2 cellular contexts compared by ENCODE assay signal in genomic region chr19:55027472-55028337, GRCh38.
TF ChIP-seq lines count a peak whose summit lies in the region.

No MANE protein-coding gene starts in this region.

TF ChIP-seq in SK-N-SH treated with all-trans-retinoic acid at 6 μM for 48 hours, 23 proteins besides CTCF, POLR2A, EP300 and RAD21 (continued from another document):
- TF ChIP-seq TSHZ2 (CRISPR knock-in tag; IDR thresholded peaks at IDR 0.05): no peak
- no peak for TF ChIP-seq ZNF70 (CRISPR knock-in tag; IDR thresholded peaks at IDR 0.05)
- TF ChIP-seq OSR1 (CRISPR knock-in tag; IDR thresholded peaks at IDR 0.05): no peak
- no peak for TF ChIP-seq CSDC2 (CRISPR knock-in tag; IDR thresholded peaks at IDR 0.05)
- TF ChIP-seq CSRNP3 (CRISPR knock-in tag; IDR thresholded peaks at IDR 0.05): no peak
- TF ChIP-seq ZC3H10 (CRISPR knock-in tag; IDR thresholded peaks at IDR 0.05): no peak
TF ChIP-seq in SK-N-SH treated with all-trans-retinoic acid at 6 μM for 48 hours: peak in this region for 0.

TF ChIP-seq in SK-N-SH, 30 proteins besides CTCF, POLR2A, EP300 and RAD21 (continued from another document):
- no peak for TF ChIP-seq NFIC (IDR thresholded peaks at IDR 0.05; ENCODE audit: borderline replicate concordance)
- TF ChIP-seq IRF3 (IDR thresholded peaks at IDR 0.05; ENCODE audit: low read depth, low read length): no peak
- TF ChIP-seq GATA2 (CRISPR knock-in tag; IDR thresholded peaks at IDR 0.05): no peak
- TF ChIP-seq JUND (IDR thresholded peaks at IDR 0.05): no peak
